In the genomic region with DNA sequence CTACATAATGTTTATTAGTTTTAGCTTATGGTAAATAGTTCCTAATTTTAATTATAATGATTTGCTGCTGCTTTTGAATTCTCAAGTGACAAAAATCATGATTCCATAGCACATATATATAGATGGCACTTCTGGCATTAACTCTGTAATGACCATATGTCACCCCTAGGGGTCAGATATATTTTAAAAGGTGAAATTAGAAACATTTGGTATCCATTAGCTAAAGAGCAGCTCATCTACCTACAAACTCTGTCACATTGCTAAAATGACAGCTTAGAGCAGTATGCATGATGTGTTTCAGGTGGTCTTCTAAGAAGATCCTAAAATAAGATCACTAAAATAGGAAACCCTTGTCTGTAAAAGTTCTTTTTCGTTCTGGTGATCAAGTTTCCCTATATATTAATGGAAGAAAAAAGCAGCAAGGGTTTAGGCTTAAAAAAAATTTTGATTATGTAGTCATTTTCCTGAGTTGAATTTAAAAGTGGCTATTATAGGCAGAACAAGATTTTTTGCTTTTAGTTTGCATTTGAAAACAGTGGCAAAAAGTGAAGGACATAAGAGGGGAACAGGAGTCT, we compare ENCODE assay signal across 9 cellular contexts.
DNase-seq lines count a peak whose midpoint lies in the region; ATAC-seq and TF ChIP-seq lines count a peak whose summit lies in the region.
"Had no signal": no experiment of that assay in that cellular context is flagged by ENCODE, and none has a peak within 500 bp of the region (broad histone marks: within the 10 kb centered on the region; RNA-seq: fewer than 3 reads in every experiment).

No MANE protein-coding gene starts in this region.

- H3K4me1 Mint-ChIP-seq in nephron progenitor cell: peaks cover 10% of the 10 kb centered on the region

- H3K36me3 Mint-ChIP-seq in nephron progenitor cell (ENCODE audit: low read depth): no peaks in the 10 kb centered on the region
- H3K36me3 Mint-ChIP-seq: CD4-positive, CD25-positive, alpha-beta regulatory T cell had no signal

- peak; percentile 65 for TF ChIP-seq CTCF in nephron progenitor cell (IDR thresholded peaks at IDR 0.05)

- peak; percentile 90 for ATAC-seq in HG02840 (IDR thresholded peaks at IDR 0.05; ENCODE audit: low FRiP score, unreplicated experiment)

- H3K27me3 Mint-ChIP-seq in nephron progenitor cell (ENCODE audit: low read depth, poor library complexity): no peaks in the 10 kb centered on the region
- H3K27me3 Mint-ChIP-seq: CD4-positive, CD25-positive, alpha-beta regulatory T cell had no signal

- H3K9me3 Mint-ChIP-seq in nephron progenitor cell: no peaks in the 10 kb centered on the region
- H3K9me3 Mint-ChIP-seq: CD4-positive, CD25-positive, alpha-beta regulatory T cell had no signal

- no peak overlapping the region for H3K4me3 Mint-ChIP-seq in nephron progenitor cell
- H3K4me3 Mint-ChIP-seq: CD4-positive, CD25-positive, alpha-beta regulatory T cell had no signal

- no peak overlapping the region for H3K27ac Mint-ChIP-seq in nephron progenitor cell
- H3K27ac Mint-ChIP-seq: CD4-positive, CD25-positive, alpha-beta regulatory T cell had no signal

- DNase-seq in NCI-H1694 treated with DMSO at 0.1 percent for 48 hours (lab: John Stamatoyannopoulos, UW): peak; percentile 7
- no peak for DNase-seq in NCI-H1694 (lab: John Stamatoyannopoulos, UW)
- DNase-seq in RPMI7951 (ENCODE audit: low read depth): peak; percentile 17
- DNase-seq in nephron progenitor cell: no peak
- no peak for DNase-seq in stimulated activated CD4-positive, alpha-beta T cell treated with anti-CD3 and anti-CD28 coated beads, Interleukin-12 subunit alpha, Interleukin-12 subunit beta, amount 100 ng/mL, for 4 hours
- no peak for DNase-seq in medulla oblongata (ENCODE audit: extremely low spot score)
- no peak for DNase-seq in GM19240 (ENCODE audit: insufficient read length, low spot score)

Comparison
In these comparisons a context has a peak if more than half of its experiments do, and no peak if none do; other contexts are left out.
1. DNase-seq: peak in NCI-H1694 treated with DMSO at 0.1 percent for 48 hours (single experiment) and RPMI7951 (single experiment); none in NCI-H1694 (single experiment), nephron progenitor cell (single experiment), stimulated activated CD4-positive, alpha-beta T cell treated with anti-CD3 and anti-CD28 coated beads, Interleukin-12 subunit alpha, Interleukin-12 subunit beta, amount 100 ng/mL, for 4 hours (single experiment), medulla oblongata (single experiment) and GM19240 (single experiment).